12 cellular contexts compared by ENCODE assay signal in the genomic region with DNA sequence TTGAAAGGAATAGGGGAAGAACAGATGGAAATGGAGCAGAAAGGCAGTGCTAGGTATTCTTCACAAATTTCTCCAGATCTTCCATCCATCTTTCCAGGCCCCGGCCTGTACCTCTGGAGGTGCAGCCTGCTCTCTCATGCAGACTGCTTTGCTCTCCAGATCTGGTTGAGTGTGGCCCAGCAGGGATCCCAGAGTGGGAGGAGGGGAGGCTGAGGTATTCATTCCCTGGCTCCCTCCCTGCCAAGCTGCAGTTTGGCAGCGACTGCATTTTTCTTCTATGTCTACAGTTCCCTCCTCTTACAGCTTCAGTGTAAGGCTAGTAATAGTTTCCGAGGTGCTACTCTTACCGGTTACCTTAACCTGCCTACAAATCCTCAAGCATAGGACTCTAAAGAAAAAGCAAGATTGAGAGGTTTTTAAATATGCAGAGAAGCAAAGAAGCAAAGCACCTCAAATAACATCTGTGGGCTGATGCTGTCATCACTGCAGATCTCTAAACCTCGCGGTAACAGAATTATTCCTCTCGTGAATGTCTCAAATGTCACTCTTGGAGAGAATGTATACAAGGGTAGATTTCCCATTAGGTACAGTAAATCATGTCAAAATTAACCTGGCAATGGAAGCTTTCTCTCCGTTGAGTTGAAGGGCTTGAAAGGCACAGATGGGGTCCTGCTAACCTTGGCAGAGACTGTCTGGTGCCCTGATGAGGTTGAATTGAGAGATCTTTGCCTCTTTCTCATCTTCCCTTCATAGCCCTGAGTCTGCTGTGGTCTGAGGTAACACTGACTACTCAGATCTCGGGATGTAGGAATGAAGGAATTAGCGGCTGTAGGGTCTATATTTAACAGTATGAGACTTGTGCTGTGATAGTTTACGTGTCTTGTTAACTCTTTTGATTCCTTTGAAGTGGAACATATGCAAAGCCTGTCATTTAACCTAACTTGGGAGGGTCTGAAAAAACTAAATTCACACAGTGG.
DNase-seq lines count a peak whose midpoint lies in the region; ATAC-seq and TF ChIP-seq lines count a peak whose summit lies in the region.
"Had no signal": no experiment of that assay in that cellular context is flagged by ENCODE, and none has a peak within 500 bp of the region (broad histone marks: within the 10 kb centered on the region; RNA-seq: fewer than 3 reads in every experiment).

No MANE protein-coding gene starts in this region.

- H3K4me2 ChIP-seq in IMR-90 (ENCODE audit: low read depth, low read length), result no peak overlapping the region

- H2BK15ac ChIP-seq in IMR-90 (ENCODE audit: low read depth, low read length), result no peak overlapping the region

- no peak overlapping the region for H3K18ac ChIP-seq in IMR-90 (ENCODE audit: low read depth, low read length)

- no peak overlapping the region for H2BK5ac ChIP-seq in IMR-90 (ENCODE audit: low read depth, low read length, poor library complexity, severe bottlenecking)

- peak; percentile 81 for ATAC-seq in IMR-90 (ENCODE audit: low read depth)
- no peak for ATAC-seq in HG03280 (IDR thresholded peaks at IDR 0.05; ENCODE audit: unreplicated experiment)
- ATAC-seq: T-cell had no signal

- H3K27me3 ChIP-seq in IMR-90 (ENCODE audit: control insufficient read depth, insufficient read depth, low read length), result no peaks in the 10 kb centered on the region
- H3K27me3 ChIP-seq in testis, result no peaks in the 10 kb centered on the region
- H3K27me3 ChIP-seq: BE2C had no signal

- H3K4me1 ChIP-seq in IMR-90 (ENCODE audit: control insufficient read depth, insufficient read depth, low read length) (peaks cover 2% of the 10 kb centered on the region; the same call in 1 of the 2 replicates), testis (no peaks in the 10 kb centered on the region)

- no peak overlapping the region for H3K14ac ChIP-seq in IMR-90 (replicated peaks; ENCODE audit: low read depth, low read length)

- no peaks in the 10 kb centered on the region for H4K20me1 ChIP-seq in IMR-90 (ENCODE audit: insufficient read depth, low read length)

- no peak overlapping the region for H2AFZ ChIP-seq in IMR-90 (replicated peaks; ENCODE audit: low read length, poor library complexity)

- H3K36me3 ChIP-seq in IMR-90 (ENCODE audit: control insufficient read depth, insufficient read depth, low read length) (no peaks in the 10 kb centered on the region), testis (ENCODE audit: low read depth, missing control alignments) (no peaks in the 10 kb centered on the region)
- H3K36me3 ChIP-seq: BE2C had no signal

- no TSS peak for BruUV-seq in IMR-90 (replicated peaks; lab: Mats Ljungman, UMichigan)

- H3K4me3 ChIP-seq in IMR-90 (ENCODE audit: insufficient read depth, low read depth, low read length) (no peak overlapping the region), cardiac fibroblast (replicated peaks in 1 of 2; ENCODE audit: low read depth in 2 of 2, low read length in 2 of 2) (no peak overlapping the region), testis (no peak overlapping the region)
- H3K4me3 ChIP-seq: lung had no signal

- DNase-seq in A172 (ENCODE audit: low spot score) (peak; percentile 1), IMR-90 (peak; percentile 4), cardiac fibroblast (ENCODE audit: low read depth in 2 of 2) (peak; percentile 10 to 58), kidney glomerular epithelial cell (lab: John Stamatoyannopoulos, UW) (peak; percentile 13), testis (no peak), NCI-H526 treated with DMSO at 0.1 percent for 48 hours (lab: John Stamatoyannopoulos, UW) (no peak), NCI-H748 (lab: John Stamatoyannopoulos, UW; ENCODE audit: unreplicated experiment) (no peak)
- DNase-seq: BE2C, NCI-H774, T-cell had no signal

- H4K8ac ChIP-seq in IMR-90 (ENCODE audit: low read depth in 2 of 2, low read length in 2 of 2), result no peak overlapping the region

- H4K91ac ChIP-seq in IMR-90 (ENCODE audit: insufficient read depth, low read depth, low read length), result no peak overlapping the region

- H2BK120ac ChIP-seq in IMR-90 (ENCODE audit: low read depth, low read length), result no peak overlapping the region

- H3K9ac ChIP-seq in IMR-90 (ENCODE audit: low read depth, low read length), result no peak overlapping the region

- H3K9me3 ChIP-seq in IMR-90 (ENCODE audit: control insufficient read depth, insufficient read depth, low read length), result no peaks in the 10 kb centered on the region
- no peaks in the 10 kb centered on the region for H3K9me3 ChIP-seq in testis
- H3K9me3 ChIP-seq: BE2C had no signal

- H3K56ac ChIP-seq in IMR-90 (ENCODE audit: extremely low read depth, insufficient read depth, low read length), result no peak overlapping the region

- in situ Hi-C loops in IMR-90 (cut with MboI; ENCODE audit: low sequenced_read_pairs), result no loop called here

- no peak overlapping the region for H4K5ac ChIP-seq in IMR-90 (ENCODE audit: low read depth, low read length)

- H3K9me1 ChIP-seq in IMR-90 (ENCODE audit: insufficient read depth, low read length), result no peaks in the 10 kb centered on the region

- POLR2A ChIA-PET in IMR-90 (lab: Charles Lee; ENCODE audit: unreplicated experiment), result no interaction called here

- H2AK5ac ChIP-seq in IMR-90 (ENCODE audit: low read depth, low read length), result no peak overlapping the region

- no CpG with 5 or more reads among the region's 11 CpGs for WGBS in IMR-90 (ENCODE audit: extremely low coverage in 2 of 2, insufficient read length in 1 of 2), 2 experiments
- WGBS in testis, 2 donors, result 56 to 66% methylated on average over 11 of the region's 11 CpGs

- CTCF ChIA-PET in IMR-90 (lab: Yijun Ruan, JAX), result no interaction called here

- intact Hi-C loops in IMR-90 (cut with micrococcal nuclease) (no loop called here), testis (cut with DNase I; ENCODE audit: low total_unique reads) (no loop called here)

- no peak overlapping the region for H2BK20ac ChIP-seq in IMR-90 (ENCODE audit: low read depth, low read length)

- no peaks in the 10 kb centered on the region for H3K79me1 ChIP-seq in IMR-90 (ENCODE audit: low read depth in 1 of 2, low read length in 2 of 2)

- H3K4ac ChIP-seq in IMR-90 (ENCODE audit: low read depth, low read length), result no peak overlapping the region

- TF ChIP-seq POLR2A in IMR-90 (IDR thresholded peaks at IDR 0.05; ENCODE audit: low read depth, low read length) (no peak), testis (IDR thresholded peaks at IDR 0.05) (no peak)

- TF ChIP-seq CTCF in IMR-90 (conservative IDR thresholded peaks at IDR 0.05; ENCODE audit: low read depth, low read length) (no peak), cardiac fibroblast (IDR thresholded peaks at IDR 0.05; ENCODE audit: low read depth, low read length) (no peak), testis (IDR thresholded peaks at IDR 0.05) (no peak)

- no peak overlapping the region for H3K23ac ChIP-seq in IMR-90 (ENCODE audit: low read depth, low read length)

- dilution Hi-C loops in IMR-90 (cut with HindIII; ENCODE audit: low sequenced_read_pairs, unreplicated experiment), result no loop called here

- H2AK9ac ChIP-seq in IMR-90 (replicated peaks; ENCODE audit: low read depth, low read length, poor library complexity), result no peak overlapping the region

- no peak for TF ChIP-seq RAD21 in IMR-90 (IDR thresholded peaks at IDR 0.05; ENCODE audit: low read length)

- no peak overlapping the region for H3K27ac ChIP-seq in IMR-90 (ENCODE audit: insufficient read depth, low read length)
- no peak overlapping the region for H3K27ac ChIP-seq in testis

TF ChIP-seq in IMR-90, 13 proteins besides CTCF, POLR2A, EP300 and RAD21:
- TF ChIP-seq CEBPB (IDR thresholded peaks at IDR 0.05; ENCODE audit: low read depth, low read length) (no peak), RFX5 (IDR thresholded peaks at IDR 0.05; ENCODE audit: low read depth, low read length) (no peak), CHD1 (IDR thresholded peaks at IDR 0.05; ENCODE audit: low read depth, low read length) (no peak), MAZ (IDR thresholded peaks at IDR 0.05; ENCODE audit: borderline replicate concordance, low read depth, low read length) (no peak), NFE2L2 (IDR thresholded peaks at IDR 0.05; ENCODE audit: low read depth, low read length) (no peak), ELK1 (IDR thresholded peaks at IDR 0.05; ENCODE audit: borderline replicate concordance, low read depth, low read length) (no peak), MAFK (IDR thresholded peaks at IDR 0.05; ENCODE audit: low read depth, low read length) (no peak), BHLHE40 (IDR thresholded peaks at IDR 0.05; ENCODE audit: low read depth, low read length) (no peak), FOS (IDR thresholded peaks at IDR 0.05; ENCODE audit: low read depth, low read length) (no peak), RCOR1 (IDR thresholded peaks at IDR 0.05; ENCODE audit: insufficient replicate concordance, low read length) (no peak), SMC3 (IDR thresholded peaks at IDR 0.05; ENCODE audit: low read depth, low read length) (no peak), MXI1 (IDR thresholded peaks at IDR 0.05; ENCODE audit: borderline replicate concordance, low read depth, low read length) (no peak)
- TF ChIP-seq, protein P1, sequence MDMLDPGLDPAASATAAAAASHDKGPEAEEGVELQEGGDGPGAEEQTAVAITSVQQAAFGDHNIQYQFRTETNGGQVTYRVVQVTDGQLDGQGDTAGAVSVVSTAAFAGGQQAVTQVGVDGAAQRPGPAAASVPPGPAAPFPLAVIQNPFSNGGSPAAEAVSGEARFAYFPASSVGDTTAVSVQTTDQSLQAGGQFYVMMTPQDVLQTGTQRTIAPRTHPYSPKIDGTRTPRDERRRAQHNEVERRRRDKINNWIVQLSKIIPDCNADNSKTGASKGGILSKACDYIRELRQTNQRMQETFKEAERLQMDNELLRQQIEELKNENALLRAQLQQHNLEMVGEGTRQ (IDR thresholded peaks at IDR 0.05; ENCODE audit: low read depth, low read length), result no peak
TF ChIP-seq in IMR-90: peak in this region for 0.

Comparison
In these comparisons a context has a peak if more than half of its experiments do, and no peak if none do; other contexts are left out.
1. DNase-seq: peak in A172 (single experiment), IMR-90 (single experiment), cardiac fibroblast (2 of 2) and kidney glomerular epithelial cell (single experiment); none in testis (single experiment), NCI-H526 treated with DMSO at 0.1 percent for 48 hours (single experiment) and NCI-H748 (single experiment).